ENCODE assay signal across 11 cellular contexts in genomic region chr18:65751145-65752085, GRCh38. TPM values are rescaled to one million over a fixed set of nuclear protein-coding genes. Genes with fewer than 3 reads are reported as not detected.
A peak's percentile ranks its signal among the peaks of the same experiment; 100 is the strongest.
DNase-seq lines count a peak whose midpoint lies in the region; ATAC-seq and TF ChIP-seq lines count a peak whose summit lies in the region.
"Had no signal": no experiment of that assay in that cellular context is flagged by ENCODE, and none has a peak within 500 bp of the region (broad histone marks: within the 10 kb centered on the region; RNA-seq: fewer than 3 reads in every experiment).

No MANE protein-coding gene starts in this region.

- DNase-seq in NCI-H774 (lab: John Stamatoyannopoulos, UW) (peak; percentile 84), hepatocyte (ENCODE audit: low spot score) (peak; percentile 30), sciatic nerve (ENCODE audit: low spot score) (no peak), adrenal gland (no peak), MG63 (no peak)
- DNase-seq in effector CD8-positive, alpha-beta T cell (lab: John Stamatoyannopoulos, UW), result no peak
- DNase-seq: activated naive CD8-positive, alpha-beta T cell treated with anti-CD3 and anti-CD28 coated beads for 36 hours; NCI-H1048 had no signal

- H4K20me1 ChIP-seq in hepatocyte (ENCODE audit: insufficient read depth, poor library complexity, severe bottlenecking), result no peaks in the 10 kb centered on the region

- H3K9me3 ChIP-seq in hepatocyte (ENCODE audit: low read depth) (no peaks in the 10 kb centered on the region), adrenal gland (replicated peaks in 1 of 3) (no peaks in the 10 kb centered on the region), MG63 (no peaks in the 10 kb centered on the region)

- TF ChIP-seq CTCF in hepatocyte (IDR thresholded peaks at IDR 0.05; ENCODE audit: poor library complexity), result no peak
- TF ChIP-seq CTCF in adrenal gland (IDR thresholded peaks at IDR 0.05), result no peak

- no peaks in the 10 kb centered on the region for H3K79me2 ChIP-seq in hepatocyte

- peak overlapping the region; percentile 75 for H2AFZ ChIP-seq in hepatocyte

- peak; percentile 34 for ATAC-seq in HG02610 (IDR thresholded peaks at IDR 0.05; ENCODE audit: unreplicated experiment)
- ATAC-seq in sciatic nerve, result peak; percentile 29
- ATAC-seq in GM19452 (IDR thresholded peaks at IDR 0.05; ENCODE audit: unreplicated experiment), result no peak

- peak overlapping the region; percentile 53 for H3K4me3 ChIP-seq in hepatocyte
- no peak overlapping the region for H3K4me3 ChIP-seq in adrenal gland
- H3K4me3 ChIP-seq in MG63, result no peak overlapping the region

- no peaks in the 10 kb centered on the region for H3K4me1 ChIP-seq in hepatocyte (ENCODE audit: insufficient read depth)
- no peaks in the 10 kb centered on the region for H3K4me1 ChIP-seq in adrenal gland (replicated peaks in 1 of 2)

- H3K36me3 ChIP-seq in hepatocyte (replicated peaks; ENCODE audit: insufficient read depth, low read depth) (no peaks in the 10 kb centered on the region), adrenal gland (replicated peaks in 1 of 2) (no peaks in the 10 kb centered on the region), MG63 (no peaks in the 10 kb centered on the region)

- TF ChIP-seq POLR2A in adrenal gland (IDR thresholded peaks at IDR 0.05), result no peak

- H3K27ac ChIP-seq in hepatocyte (no peak overlapping the region), adrenal gland (no peak overlapping the region)

- peak overlapping the region; percentile 96 for H3K4me2 ChIP-seq in hepatocyte

- intact Hi-C loops in sciatic nerve (cut with DNase I) (no loop called here), adrenal gland (cut with DNase I) (no loop called here)

- H3K27me3 ChIP-seq in hepatocyte (peaks cover 22% of the 10 kb centered on the region), adrenal gland (peaks cover 16% of the 10 kb centered on the region), MG63 (peaks cover 14% of the 10 kb centered on the region)

- H3K9me2 ChIP-seq in hepatocyte (replicated peaks; ENCODE audit: insufficient read depth), result no peaks in the 10 kb centered on the region

- 6% methylated on average over 42 of the region's 42 CpGs for WGBS in hepatocyte (ENCODE audit: low lambda C conversion rate, missing lambda C conversion rate)
- 5 to 18% (median 6%) methylated on average over 9 to 42 of the region's 42 CpGs for WGBS in adrenal gland, 4 donors

RNA-seq across cellular contexts. Expression of gene CDH7, which starts 0.6 kb away (rescaled TPM):
- total RNA-seq in hepatocyte, result 2.8 and 2.9 TPM in 2 replicates
- polyA plus RNA-seq in hepatocyte, result 3.7 and 5.1 TPM in 2 replicates
- 33.5 TPM for total RNA-seq in sciatic nerve
- total RNA-seq in adrenal gland, result under 1 TPM in 4 of 8 donors, not detected in 4; 0.10 to 0.12 (median 0.11) TPM
- polyA plus RNA-seq in adrenal gland, result under 1 TPM in 2 of 3 donors, not detected in 1; under 0.01 to 0.04 TPM
- not detected in 2 replicates for total RNA-seq in MG63 (2014; rRNA removed; shearing (Covaris generic); ENCODE audit: low replicate concordance)
- total RNA-seq: activated naive CD8-positive, alpha-beta T cell treated with anti-CD3 and anti-CD28 coated beads for 36 hours; fibroblast of lung had no signal
- polyA plus RNA-seq: fibroblast of lung had no signal

Comparison
In these comparisons a context has a peak if more than half of its experiments do, and no peak if none do; other contexts are left out.
1. DNase-seq: peak in NCI-H774 (single experiment) and hepatocyte (single experiment); none in sciatic nerve (single experiment), effector CD8-positive, alpha-beta T cell (single experiment), adrenal gland (0 of 7) and MG63 (single experiment).